ENCODE assay signal across 1 cellular context in the genomic region with DNA sequence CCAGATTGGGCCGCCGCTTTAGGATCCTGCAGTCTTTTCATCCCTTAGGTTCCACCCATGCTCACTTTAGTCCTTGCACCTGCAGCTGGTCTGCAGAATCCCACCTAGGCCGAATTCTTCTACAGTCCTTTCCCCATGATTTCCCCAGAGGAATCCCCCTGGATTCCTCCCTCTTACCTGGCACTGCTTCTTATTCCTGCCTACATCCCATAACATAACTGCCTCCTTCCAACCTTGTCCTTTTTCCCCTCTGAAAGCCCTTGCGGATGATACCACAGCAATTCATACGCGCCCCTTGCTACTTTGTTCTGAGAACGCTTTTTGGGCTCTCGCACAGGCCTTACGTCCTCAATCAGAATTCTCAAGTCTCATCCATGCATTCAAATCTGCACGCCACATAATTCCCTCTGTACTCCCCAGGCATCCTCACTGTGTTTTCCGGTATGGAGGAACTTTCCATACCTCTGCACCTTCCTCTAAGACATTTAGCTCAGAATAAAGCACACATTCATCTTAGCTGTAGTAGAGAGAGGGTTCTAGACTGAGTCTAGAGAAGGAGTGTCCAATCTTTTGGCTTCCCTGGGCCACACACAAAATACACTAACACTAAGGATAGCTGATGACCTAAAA.
TF ChIP-seq lines count a peak whose summit lies in the region.

No MANE protein-coding gene starts in this region.

TF ChIP-seq in SK-N-SH treated with all-trans-retinoic acid at 6 μM for 48 hours, 23 proteins besides CTCF, POLR2A, EP300 and RAD21 (continued from another document):
- TF ChIP-seq TSHZ2 (CRISPR knock-in tag; IDR thresholded peaks at IDR 0.05) (no peak), TOX (CRISPR knock-in tag; IDR thresholded peaks at IDR 0.05; ENCODE audit: borderline replicate concordance) (no peak), ZFP3 (CRISPR knock-in tag; IDR thresholded peaks at IDR 0.05) (no peak), ZFP30 (CRISPR knock-in tag; IDR thresholded peaks at IDR 0.05) (no peak), ZNF8 (CRISPR knock-in tag; IDR thresholded peaks at IDR 0.05) (no peak), ZNF70 (CRISPR knock-in tag; IDR thresholded peaks at IDR 0.05) (no peak), SNAI2 (CRISPR knock-in tag; IDR thresholded peaks at IDR 0.05) (no peak), ZC3H10 (CRISPR knock-in tag; IDR thresholded peaks at IDR 0.05) (no peak), ARNTL (CRISPR knock-in tag; IDR thresholded peaks at IDR 0.05; ENCODE audit: borderline replicate concordance, low read depth) (no peak), ESRRG (CRISPR knock-in tag; IDR thresholded peaks at IDR 0.05) (no peak), CSDC2 (CRISPR knock-in tag; IDR thresholded peaks at IDR 0.05) (no peak), TCF4 (CRISPR knock-in tag; IDR thresholded peaks at IDR 0.05; ENCODE audit: borderline replicate concordance) (no peak), RARB (CRISPR knock-in tag; IDR thresholded peaks at IDR 0.05) (no peak), OSR1 (CRISPR knock-in tag; IDR thresholded peaks at IDR 0.05) (no peak), ISL1 (CRISPR knock-in tag; IDR thresholded peaks at IDR 0.05) (no peak)
- TF ChIP-seq, protein P1, sequence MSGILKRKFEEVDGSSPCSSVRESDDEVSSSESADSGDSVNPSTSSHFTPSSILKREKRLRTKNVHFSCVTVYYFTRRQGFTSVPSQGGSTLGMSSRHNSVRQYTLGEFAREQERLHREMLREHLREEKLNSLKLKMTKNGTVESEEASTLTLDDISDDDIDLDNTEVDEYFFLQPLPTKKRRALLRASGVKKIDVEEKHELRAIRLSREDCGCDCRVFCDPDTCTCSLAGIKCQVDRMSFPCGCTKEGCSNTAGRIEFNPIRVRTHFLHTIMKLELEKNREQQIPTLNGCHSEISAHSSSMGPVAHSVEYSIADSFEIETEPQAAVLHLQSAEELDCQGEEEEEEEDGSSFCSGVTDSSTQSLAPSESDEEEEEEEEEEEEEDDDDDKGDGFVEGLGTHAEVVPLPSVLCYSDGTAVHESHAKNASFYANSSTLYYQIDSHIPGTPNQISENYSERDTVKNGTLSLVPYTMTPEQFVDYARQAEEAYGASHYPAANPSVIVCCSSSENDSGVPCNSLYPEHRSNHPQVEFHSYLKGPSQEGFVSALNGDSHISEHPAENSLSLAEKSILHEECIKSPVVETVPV (CRISPR knock-in tag; IDR thresholded peaks at IDR 0.05) = no peak
